31 cellular contexts compared by ENCODE assay signal in genomic region chr4:94598758-94599157, GRCh38.
"Had no signal": no experiment of that assay in that cellular context is flagged by ENCODE, and none has a peak within 500 bp of the region (broad histone marks: within the 10 kb centered on the region; RNA-seq: fewer than 3 reads in every experiment).

No MANE protein-coding gene starts in this region.

- H3K9me3 ChIP-seq: SJCRH30 had no signal

- H3K4me1 Mint-ChIP-seq: activated CD4-positive, alpha-beta T cell treated with anti-CD3 and anti-CD28 coated beads, Interleukin-2, amount 10 ng/mL, durations not matched to agents 24 days and 14 days; activated naive CD8-positive, alpha-beta T cell treated with anti-CD3 and anti-CD28 coated beads for 36 hours; activated T-helper 17 cell treated with anti-CD3 and anti-CD28 coated beads, Interleukin-2, amount 50 U/mL, for 72 hours; central memory CD8-positive, alpha-beta T cell had no signal

- H2AFZ ChIP-seq: PC-9 had no signal

- H3K27me3 ChIP-seq: brain microvascular endothelial cell, SJCRH30 had no signal

- H3K9me3 Mint-ChIP-seq: activated CD4-positive, alpha-beta T cell treated with anti-CD3 and anti-CD28 coated beads, Interleukin-2, amount 10 ng/mL, durations not matched to agents 24 days and 14 days; activated CD8-positive, alpha-beta T cell treated with anti-CD3 and anti-CD28 coated beads for 36 hours; activated naive CD8-positive, alpha-beta T cell treated with anti-CD3 and anti-CD28 coated beads for 36 hours; activated T-cell treated with anti-CD3 and anti-CD28 coated beads, Interleukin-2, amount 50 U/mL, for 72 hours; activated T-helper 17 cell treated with anti-CD3 and anti-CD28 coated beads, Interleukin-2, amount 50 U/mL, for 72 hours; central memory CD8-positive, alpha-beta T cell; T-helper 1 cell treated with Interleukin-12 subunit alpha and Interleukin-12 subunit beta and Interleukin-4 antibody, amounts not matched to agents 30 μg/mL and 1 μg/mL, for 36 hours; T-helper 2 cell treated with Interferon-gamma antibody and Interleukin-4, amounts not matched to agents 5 μg/mL and 100 μg/mL, for 36 hours had no signal

- H3K27ac ChIP-seq: brain microvascular endothelial cell, PC-9, SJCRH30, SK-N-MC had no signal

- FAIRE-seq: RCC 7860, TTC549 had no signal

- H3K27ac Mint-ChIP-seq: activated CD4-positive, alpha-beta T cell treated with anti-CD3 and anti-CD28 coated beads, Interleukin-2, amount 10 ng/mL, durations not matched to agents 24 days and 14 days; activated CD8-positive, alpha-beta T cell treated with anti-CD3 and anti-CD28 coated beads for 36 hours; activated naive CD8-positive, alpha-beta T cell treated with anti-CD3 and anti-CD28 coated beads for 36 hours; activated T-cell treated with anti-CD3 and anti-CD28 coated beads, Interleukin-2, amount 50 U/mL, for 72 hours; activated T-helper 17 cell treated with anti-CD3 and anti-CD28 coated beads, Interleukin-2, amount 50 U/mL, for 72 hours; T-helper 1 cell treated with Interleukin-12 subunit alpha and Interleukin-12 subunit beta and Interleukin-4 antibody, amounts not matched to agents 30 μg/mL and 1 μg/mL, for 36 hours; T-helper 2 cell treated with Interferon-gamma antibody and Interleukin-4, amounts not matched to agents 5 μg/mL and 100 μg/mL, for 36 hours had no signal

- H3K36me3 ChIP-seq: SJCRH30 had no signal

- DNase-seq: activated CD4-positive, alpha-beta T cell treated with anti-CD3 and anti-CD28 coated beads, Interleukin-2, amount 10 ng/mL, durations not matched to agents 24 days and 14 days; activated CD4-positive, alpha-beta T cell treated with anti-CD3 and anti-CD28 coated beads, Interleukin-2, amount 50 U/mL, for 4 hours; activated CD8-positive, alpha-beta T cell treated with anti-CD3 and anti-CD28 coated beads for 36 hours; activated effector memory CD4-positive, alpha-beta T cell treated with anti-CD3 and anti-CD28 coated beads, Interleukin-2, amount 50 U/mL, for 16 hours; activated naive CD4-positive, alpha-beta T cell; activated naive CD4-positive, alpha-beta T cell treated with anti-CD3 and anti-CD28 coated beads, Interleukin-2, amount 50 U/mL, for 16 hours; activated naive CD8-positive, alpha-beta T cell treated with anti-CD3 and anti-CD28 coated beads for 36 hours; activated T-cell treated with anti-CD3 and anti-CD28 coated beads, Interleukin-2, amount 50 U/mL, for 1 hour; activated T-cell treated with anti-CD3 and anti-CD28 coated beads, Interleukin-2, amount 50 U/mL, for 72 hours; amniotic stem cell; aorta; brain microvascular endothelial cell; Kasumi-1; MM.1S; NCI-H1048; NCI-H1105 treated with DMSO at 0.1 percent for 48 hours; NCI-H1436; NCI-H1694; NCI-H2029; NCI-H345; NCI-H524 treated with DMSO at 0.1 percent for 48 hours; PC-9; SHP77; SJCRH30 had no signal

- H3K36me3 Mint-ChIP-seq: activated naive CD8-positive, alpha-beta T cell treated with anti-CD3 and anti-CD28 coated beads for 36 hours had no signal

- H3K4me2 ChIP-seq: PC-9 had no signal

- H3K4me3 ChIP-seq: PC-9, SJCRH30, SK-N-MC had no signal

- H3K4me3 Mint-ChIP-seq: activated CD4-positive, alpha-beta T cell treated with anti-CD3 and anti-CD28 coated beads, Interleukin-2, amount 10 ng/mL, durations not matched to agents 24 days and 14 days; activated CD8-positive, alpha-beta T cell treated with anti-CD3 and anti-CD28 coated beads for 36 hours; activated naive CD8-positive, alpha-beta T cell treated with anti-CD3 and anti-CD28 coated beads for 36 hours; activated T-cell treated with anti-CD3 and anti-CD28 coated beads, Interleukin-2, amount 50 U/mL, for 72 hours; activated T-helper 17 cell treated with anti-CD3 and anti-CD28 coated beads, Interleukin-2, amount 50 U/mL, for 72 hours; central memory CD8-positive, alpha-beta T cell; T-helper 1 cell treated with Interleukin-12 subunit alpha and Interleukin-12 subunit beta and Interleukin-4 antibody, amounts not matched to agents 30 μg/mL and 1 μg/mL, for 36 hours; T-helper 2 cell treated with Interferon-gamma antibody and Interleukin-4, amounts not matched to agents 5 μg/mL and 100 μg/mL, for 36 hours had no signal

- H3K4me1 ChIP-seq: SJCRH30 had no signal

- ATAC-seq: activated CD8-positive, alpha-beta T cell treated with anti-CD3 and anti-CD28 coated beads for 36 hours; activated T-cell treated with anti-CD3 and anti-CD28 coated beads, Interleukin-2, amount 50 U/mL, for 72 hours; activated T-helper 17 cell treated with anti-CD3 and anti-CD28 coated beads, Interleukin-2, amount 50 U/mL, for 72 hours had no signal

- H3K27me3 Mint-ChIP-seq: activated CD4-positive, alpha-beta T cell treated with anti-CD3 and anti-CD28 coated beads, Interleukin-2, amount 10 ng/mL, durations not matched to agents 24 days and 14 days; activated CD8-positive, alpha-beta T cell treated with anti-CD3 and anti-CD28 coated beads for 36 hours; activated naive CD8-positive, alpha-beta T cell treated with anti-CD3 and anti-CD28 coated beads for 36 hours; activated T-helper 17 cell treated with anti-CD3 and anti-CD28 coated beads, Interleukin-2, amount 50 U/mL, for 72 hours; central memory CD8-positive, alpha-beta T cell had no signal
